ENCODE assay signal across 8 cellular contexts in genomic region chr7:45917658-45918057, GRCh38. TPM values are rescaled to one million over a fixed set of nuclear protein-coding genes. Genes with fewer than 3 reads are reported as not detected.
DNase-seq lines count a peak whose midpoint lies in the region; ATAC-seq and TF ChIP-seq lines count a peak whose summit lies in the region.

No MANE protein-coding gene starts in this region.

- no peaks in the 10 kb centered on the region for H4K20me1 ChIP-seq in OCI-LY3 (ENCODE audit: insufficient read depth, low read length)

- no peak overlapping the region for H2AK5ac ChIP-seq in neuronal stem cell (ENCODE audit: low read depth, low read length)

- H3K4me3 Mint-ChIP-seq in activated T-cell treated with anti-CD3 and anti-CD28 coated beads, Interleukin-2, amount 50 U/mL, for 72 hours, result no peak overlapping the region

- peak overlapping the region; percentile 77 for H3K4me3 ChIP-seq in OCI-LY3 (ENCODE audit: low read length)
- peak overlapping the region; percentile 54 for H3K4me3 ChIP-seq in fibroblast of the aortic adventitia (ENCODE audit: low read depth, low read length)
- peak overlapping the region in 1 of 2 donors; percentile 27 for H3K4me3 ChIP-seq in neuronal stem cell (ENCODE audit: low read length in 2 of 2)
- H3K4me3 ChIP-seq in subcutaneous abdominal adipose tissue (ENCODE audit: low read depth in 1 of 5, low read length in 5 of 5), result peak overlapping the region; percentile 25 to 75 (median 40)

- no peak overlapping the region for H2BK5ac ChIP-seq in neuronal stem cell (ENCODE audit: low read length)

- H3K23ac ChIP-seq in neuronal stem cell (ENCODE audit: low read depth, low read length, poor library complexity), result peak overlapping the region; percentile 60

- no peak overlapping the region for H3K27ac Mint-ChIP-seq in activated T-cell treated with anti-CD3 and anti-CD28 coated beads, Interleukin-2, amount 50 U/mL, for 72 hours

- H3K36me3 ChIP-seq in OCI-LY3 (replicated peaks; ENCODE audit: low read depth, low read length) (no peaks in the 10 kb centered on the region), neuronal stem cell (replicated peaks in 1 of 2; ENCODE audit: control insufficient read depth in 2 of 2, insufficient read depth in 2 of 2, low read length in 2 of 2) (peaks cover 27 to 42% of the 10 kb centered on the region in 2 donors), subcutaneous abdominal adipose tissue (ENCODE audit: control insufficient read depth in 5 of 5, insufficient read depth in 5 of 5, low read length in 5 of 5) (peaks cover 0 to 42% (median 28%) of the 10 kb centered on the region in 5 donors)

- H2BK120ac ChIP-seq in neuronal stem cell (ENCODE audit: low read depth, low read length), result no peak overlapping the region

- peaks cover 34% of the 10 kb centered on the region for H3K27me3 Mint-ChIP-seq in activated T-cell treated with anti-CD3 and anti-CD28 coated beads, Interleukin-2, amount 50 U/mL, for 72 hours (ENCODE audit: low read depth)

- H3K4ac ChIP-seq in neuronal stem cell (ENCODE audit: low read length), result no peak overlapping the region

- peaks cover 20% of the 10 kb centered on the region for H3K4me1 Mint-ChIP-seq in activated T-cell treated with anti-CD3 and anti-CD28 coated beads, Interleukin-2, amount 50 U/mL, for 72 hours (ENCODE audit: low read depth)

- H3K27me3 ChIP-seq in OCI-LY3 (ENCODE audit: low read depth, low read length) (peaks cover 10% of the 10 kb centered on the region), neuronal stem cell (ENCODE audit: control insufficient read depth in 3 of 3, insufficient read depth in 3 of 3, low read depth in 1 of 3, low read length in 3 of 3) (peaks cover 0 to 26% (median 13%) of the 10 kb centered on the region in 3 experiments), subcutaneous abdominal adipose tissue (ENCODE audit: control insufficient read depth in 5 of 5, insufficient read depth in 4 of 5, low read length in 5 of 5) (peaks cover 0 to 22% (median 15%) of the 10 kb centered on the region in 5 donors)

- no CpG with 5 or more reads among the region's 15 CpGs for WGBS in neuronal stem cell (ENCODE audit: extremely low coverage in 2 of 2, insufficient read length in 2 of 2, insufficient replicate concordance in 1 of 2), 2 donors

- H4K91ac ChIP-seq in neuronal stem cell (ENCODE audit: low read depth, low read length, poor library complexity), result no peak overlapping the region

- H3K4me2 ChIP-seq in OCI-LY3 (ENCODE audit: low read length) (peak overlapping the region; percentile 97), neuronal stem cell (ENCODE audit: insufficient read depth, low read length, poor library complexity, severe bottlenecking) (peak overlapping the region; percentile 23)

- H2AFZ ChIP-seq in OCI-LY3 (ENCODE audit: low read depth, low read length) (0 out of 2 replicates have a peak overlapping the region, but pooled peaks have one; percentile 55), neuronal stem cell (ENCODE audit: low read length) (peak overlapping the region; percentile 59)

- no peaks in the 10 kb centered on the region for H3K9me3 Mint-ChIP-seq in activated T-cell treated with anti-CD3 and anti-CD28 coated beads, Interleukin-2, amount 50 U/mL, for 72 hours

- H3K18ac ChIP-seq in neuronal stem cell (ENCODE audit: low read length), result no peak overlapping the region

- peak; percentile 76 to 85 for DNase-seq in activated T-cell treated with anti-CD3 and anti-CD28 coated beads, Interleukin-2, amount 50 U/mL, for 72 hours
- peak; percentile 74 for DNase-seq in fibroblast of the aortic adventitia (ENCODE audit: low read depth)
- DNase-seq in neuronal stem cell (ENCODE audit: low spot score), result peak; percentile 67

- H3K79me2 ChIP-seq in OCI-LY3 (ENCODE audit: low read length), result no peaks in the 10 kb centered on the region

- TF ChIP-seq CTCF in C4-2B (conservative IDR thresholded peaks at IDR 0.05), result peak; percentile 97
- peak; percentile 89 for TF ChIP-seq CTCF in OCI-LY3 (IDR thresholded peaks at IDR 0.05; ENCODE audit: low read depth, low read length)
- TF ChIP-seq CTCF in fibroblast of the aortic adventitia (IDR thresholded peaks at IDR 0.05; ENCODE audit: insufficient read depth, low read length), result peak; percentile 97

- H2BK12ac ChIP-seq in neuronal stem cell (ENCODE audit: low read length), result no peak overlapping the region

- no peak overlapping the region for H2BK15ac ChIP-seq in neuronal stem cell (ENCODE audit: low read length)

- ATAC-seq in GM18909 (IDR thresholded peaks at IDR 0.05; ENCODE audit: poor library complexity, unreplicated experiment) (peak; percentile 69), HG03442 (IDR thresholded peaks at IDR 0.05; ENCODE audit: unreplicated experiment) (peak; percentile 69)
- peak; percentile 35 to 42 for ATAC-seq in activated T-cell treated with anti-CD3 and anti-CD28 coated beads, Interleukin-2, amount 50 U/mL, for 72 hours (replicated peaks in 1 of 2)

- H3K36me3 Mint-ChIP-seq in activated T-cell treated with anti-CD3 and anti-CD28 coated beads, Interleukin-2, amount 50 U/mL, for 72 hours (ENCODE audit: insufficient read depth in 2 of 2), result no peaks in the 10 kb centered on the region

- no peak overlapping the region for H3K14ac ChIP-seq in neuronal stem cell (ENCODE audit: low read length)

- no peak overlapping the region for H4K8ac ChIP-seq in neuronal stem cell (ENCODE audit: low read depth, low read length)

- no peaks in the 10 kb centered on the region for H3K79me1 ChIP-seq in neuronal stem cell (ENCODE audit: low read depth, low read length)

- H3K27ac ChIP-seq in C4-2B (no peak overlapping the region), OCI-LY3 (ENCODE audit: low read length) (no peak overlapping the region), neuronal stem cell (replicated peaks; ENCODE audit: low read length) (no peak overlapping the region), subcutaneous abdominal adipose tissue (ENCODE audit: low read depth, low read length) (no peak overlapping the region)

- H3K4me1 ChIP-seq in OCI-LY3 (ENCODE audit: low read length) (peaks cover 14% of the 10 kb centered on the region), neuronal stem cell (ENCODE audit: control insufficient read depth in 2 of 2, insufficient read depth in 1 of 2, low read depth in 1 of 2, low read length in 2 of 2) (peaks cover 5 to 10% of the 10 kb centered on the region in 2 donors), subcutaneous abdominal adipose tissue (ENCODE audit: control insufficient read depth in 5 of 5, insufficient read depth in 5 of 5, low read length in 5 of 5) (peaks cover 2 to 49% (median 41%) of the 10 kb centered on the region in 5 donors)

- H3K9ac ChIP-seq in OCI-LY3 (ENCODE audit: low read length) (no peak overlapping the region), neuronal stem cell (ENCODE audit: low read depth, low read length, poor library complexity) (no peak overlapping the region), subcutaneous abdominal adipose tissue (ENCODE audit: low read length in 5 of 5) (no peak overlapping the region)

- H3K9me3 ChIP-seq in OCI-LY3 (ENCODE audit: insufficient read depth, low read length) (no peaks in the 10 kb centered on the region), neuronal stem cell (replicated peaks in 1 of 2; ENCODE audit: control insufficient read depth in 2 of 2, insufficient read depth in 1 of 2, low read depth in 1 of 2, low read length in 2 of 2) (no peaks in the 10 kb centered on the region), subcutaneous abdominal adipose tissue (ENCODE audit: control insufficient read depth in 5 of 5, low read length in 5 of 5) (no peaks in the 10 kb centered on the region)

RNA-seq across cellular contexts. Expression of gene IGFBP3, which starts 3.4 kb away (rescaled TPM):
- total RNA-seq in activated T-cell treated with anti-CD3 and anti-CD28 coated beads, Interleukin-2, amount 50 U/mL, for 72 hours, result 1 to 10 TPM in 1 of 2 donors, under 1 TPM in 1; 0.34 to 2.0 TPM
- total RNA-seq in fibroblast of the aortic adventitia (ENCODE audit: low replicate concordance), result 287 and 1,278 TPM in 2 replicates
- polyA plus RNA-seq in neuronal stem cell (2013, experiment 1 of 2), result 149 TPM
- polyA plus RNA-seq in neuronal stem cell (2013, experiment 2 of 2), result 151 TPM

RNA-seq across cellular contexts. Expression of gene IGFBP1, which starts 29.4 kb away (rescaled TPM):
- not detected for total RNA-seq in activated T-cell treated with anti-CD3 and anti-CD28 coated beads, Interleukin-2, amount 50 U/mL, for 72 hours
- 5.3 TPM in 1 of 2 replicates, not detected in the other for total RNA-seq in fibroblast of the aortic adventitia (ENCODE audit: low replicate concordance)
- polyA plus RNA-seq in neuronal stem cell (2013, experiment 1 of 2), result not detected
- polyA plus RNA-seq in neuronal stem cell (2013, experiment 2 of 2), result not detected

RNA-seq across cellular contexts. Expression of gene CCDC201, which starts 44.8 kb away (rescaled TPM):
- not detected for total RNA-seq in activated T-cell treated with anti-CD3 and anti-CD28 coated beads, Interleukin-2, amount 50 U/mL, for 72 hours
- 0.09 TPM in 1 of 2 replicates, not detected in the other for total RNA-seq in fibroblast of the aortic adventitia (ENCODE audit: low replicate concordance)
- polyA plus RNA-seq in neuronal stem cell (2013, experiment 1 of 2), result 0.01 TPM
- polyA plus RNA-seq in neuronal stem cell (2013, experiment 2 of 2), result not detected

Comparison
In these comparisons a context has a peak if more than half of its experiments do, and no peak if none do; other contexts are left out.
1. RNA of gene IGFBP3, which starts 3.4 kb away (total RNA-seq): 287 to 1,278 TPM in fibroblast of the aortic adventitia; 0.34 to 2.0 TPM in activated T-cell treated with anti-CD3 and anti-CD28 coated beads, Interleukin-2, amount 50 U/mL, for 72 hours; every median in the first group is over 10 times any median in the second.
2. Peak in every context shown above with its lines, with median percentiles within 50 percentile points of each other: CTCF ChIP-seq, ATAC-seq and DNase-seq.